Comparison of ENCODE assay signal across 8 cellular contexts in the genomic region with DNA sequence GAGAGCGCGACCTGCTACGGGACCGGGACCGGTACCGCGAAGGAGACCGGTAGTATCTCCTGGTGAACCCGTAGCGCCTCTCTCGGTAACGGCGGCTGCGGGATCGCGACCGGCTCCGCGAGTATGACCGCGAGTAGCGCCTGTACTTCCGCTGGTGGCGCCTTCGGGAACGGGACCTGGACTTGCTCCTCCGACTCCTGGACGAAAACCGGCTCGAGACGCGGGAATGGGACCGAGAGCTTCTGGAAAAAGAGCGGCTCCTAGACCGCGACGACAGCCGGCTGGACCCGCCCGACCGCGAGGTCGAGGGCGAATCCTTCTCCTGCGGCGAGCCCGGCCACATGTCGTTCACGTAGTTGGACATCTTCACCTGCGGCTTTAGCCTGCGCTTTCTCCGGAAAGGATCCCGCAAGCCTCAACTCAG. TPM values are rescaled to one million over a fixed set of nuclear protein-coding genes. Genes with fewer than 3 reads are reported as not detected.
A peak's percentile ranks its signal among the peaks of the same experiment; 100 is the strongest.
DNase-seq lines count a peak whose midpoint lies in the region; ATAC-seq and TF ChIP-seq lines count a peak whose summit lies in the region.

No MANE protein-coding gene starts in this region.

- no peak for TF ChIP-seq POLR2A in esophagus squamous epithelium (IDR thresholded peaks at IDR 0.05)
- no peak for TF ChIP-seq POLR2A in ovary (IDR thresholded peaks at IDR 0.05)

- peak overlapping the region; percentile 95 for H3K4me3 Mint-ChIP-seq in activated CD4-positive, alpha-beta memory T cell treated with anti-CD3 and anti-CD28 coated beads for 36 hours

- WGBS in esophagus squamous epithelium, 2 donors, result 0% methylated on average over 20 of the region's 53 CpGs; no CpG with 5 or more reads in 1 of the 2 donors
- 0 to 1% (median 0%) methylated on average over 47 to 53 of the region's 53 CpGs for WGBS in ovary, 3 donors

- no peaks in the 10 kb centered on the region for H3K9me3 Mint-ChIP-seq in activated CD4-positive, alpha-beta memory T cell treated with anti-CD3 and anti-CD28 coated beads for 36 hours

- H3K4me1 Mint-ChIP-seq in activated CD4-positive, alpha-beta memory T cell treated with anti-CD3 and anti-CD28 coated beads for 36 hours (ENCODE audit: low read depth), result peaks cover 44% of the 10 kb centered on the region

- H3K4me3 ChIP-seq in esophagus squamous epithelium (peak overlapping the region; percentile 77 to 91 (median 87)), ovary (peak overlapping the region; percentile 90)

- H3K27ac Mint-ChIP-seq in activated CD4-positive, alpha-beta memory T cell treated with anti-CD3 and anti-CD28 coated beads for 36 hours, result peak overlapping the region; percentile 99

- ATAC-seq in HG03095 (IDR thresholded peaks at IDR 0.05; ENCODE audit: unreplicated experiment), result peak; percentile 5

- H3K4me1 ChIP-seq in esophagus squamous epithelium (peaks cover 13 to 54% (median 20%) of the 10 kb centered on the region in 3 donors), ovary (ENCODE audit: insufficient read depth) (peaks cover 2% of the 10 kb centered on the region)

- H3K36me3 Mint-ChIP-seq in activated CD4-positive, alpha-beta memory T cell treated with anti-CD3 and anti-CD28 coated beads for 36 hours, result peaks cover 52% of the 10 kb centered on the region

- POLR2A ChIA-PET in activated CD4-positive, alpha-beta memory T cell treated with anti-CD3 and anti-CD28 coated beads for 36 hours (lab: Charles Lee), result interaction anchor here (1.0 to 1.9 kb wide), 3 partner anchors 10 to 184 kb away, joined by 5 to 29 read pairs (median 8); a partner anchor contains a TSS

- DNase-seq in NCI-H1105 treated with DMSO at 0.1 percent for 48 hours (lab: John Stamatoyannopoulos, UW) (peak; percentile 38), NCI-H1105 (lab: John Stamatoyannopoulos, UW) (no peak), esophagus squamous epithelium (lab: John Stamatoyannopoulos, UW) (no peak), ovary (peak in 3 of 5 donors; percentile 38 to 68 (median 55)), GDM1 (lab: John Stamatoyannopoulos, UW) (no peak), Kasumi-1 (lab: John Stamatoyannopoulos, UW) (no peak)
- DNase-seq in activated CD4-positive, alpha-beta memory T cell treated with anti-CD3 and anti-CD28 coated beads for 36 hours, result peak; percentile 47

- H3K27me3 ChIP-seq in esophagus squamous epithelium (no peaks in the 10 kb centered on the region), ovary (no peaks in the 10 kb centered on the region)

- intact Hi-C loops in activated CD4-positive, alpha-beta memory T cell treated with anti-CD3 and anti-CD28 coated beads for 36 hours (cut with micrococcal nuclease), result loop anchor here (1.0 to 2.0 kb wide), 3 partner anchors 13 to 184 kb away; a partner anchor contains a TSS
- intact Hi-C loops in esophagus squamous epithelium (cut with DNase I), result no loop called here
- intact Hi-C loops in ovary (cut with DNase I), result loop anchor here in 1 of 4 donors (10.0 kb wide), 1 partner anchor 298 kb away; a partner anchor contains a TSS

- CTCF ChIA-PET in activated CD4-positive, alpha-beta memory T cell treated with anti-CD3 and anti-CD28 coated beads for 36 hours (lab: Charles Lee), result interaction anchor here (1.4 kb wide), 1 partner anchor 14 kb away, joined by 7 read pairs; a partner anchor contains a TSS

- peaks cover 3% of the 10 kb centered on the region for H3K27me3 Mint-ChIP-seq in activated CD4-positive, alpha-beta memory T cell treated with anti-CD3 and anti-CD28 coated beads for 36 hours

- H3K36me3 ChIP-seq in esophagus squamous epithelium (peaks cover 15 to 39% (median 22%) of the 10 kb centered on the region in 3 donors), ovary (no peaks in the 10 kb centered on the region)

- no peak for TF ChIP-seq EP300 in ovary (IDR thresholded peaks at IDR 0.05)

- H3K27ac ChIP-seq in esophagus squamous epithelium (peak overlapping the region; percentile 98 to 100 (median 99)), ovary (peak overlapping the region; percentile 89 to 98)

- no peak for TF ChIP-seq CTCF in esophagus squamous epithelium (IDR thresholded peaks at IDR 0.05)
- TF ChIP-seq CTCF in ovary (IDR thresholded peaks at IDR 0.05), result no peak

- H3K9me3 ChIP-seq in esophagus squamous epithelium (no peaks in the 10 kb centered on the region), ovary (no peaks in the 10 kb centered on the region)

RNA-seq across cellular contexts. Expression of a gene that starts 0.6 kb away (rescaled TPM):
- total RNA-seq in activated CD4-positive, alpha-beta memory T cell treated with anti-CD3 and anti-CD28 coated beads for 36 hours, result 100 to 1,000 TPM; 123 to 143 TPM
- total RNA-seq in esophagus squamous epithelium (10 to 100 TPM; 31.4 to 99.8 (median 51.0) TPM), ovary (100 to 1,000 TPM in 2 of 7 donors, 10 to 100 TPM in 5; 52.1 to 138 (median 82.1) TPM)
- 100 to 1,000 TPM in 1 of 2 donors, 10 to 100 TPM in 1; 70.0 to 131 TPM for polyA plus RNA-seq in ovary

RNA-seq across cellular contexts. Expression of a gene that starts 14.3 kb away (rescaled TPM):
- 10 to 100 TPM; 45.1 to 45.6 TPM for total RNA-seq in activated CD4-positive, alpha-beta memory T cell treated with anti-CD3 and anti-CD28 coated beads for 36 hours
- 10 to 100 TPM; 14.5 to 53.2 (median 37.1) TPM for total RNA-seq in esophagus squamous epithelium
- 100 to 1,000 TPM in 1 of 7 donors, 10 to 100 TPM in 6; 38.2 to 106 (median 64.5) TPM for total RNA-seq in ovary
- 100 to 1,000 TPM; 122 to 141 TPM for polyA plus RNA-seq in ovary

RNA-seq across cellular contexts. Expression of a gene that starts 25.7 kb away (rescaled TPM):
- not detected for total RNA-seq in activated CD4-positive, alpha-beta memory T cell treated with anti-CD3 and anti-CD28 coated beads for 36 hours
- not detected for total RNA-seq in esophagus squamous epithelium
- total RNA-seq in ovary, result not detected
- not detected for polyA plus RNA-seq in ovary

Comparison
In these comparisons a context has a peak if more than half of its experiments do, and no peak if none do; other contexts are left out.
1. DNase-seq: peak in NCI-H1105 treated with DMSO at 0.1 percent for 48 hours (single experiment), activated CD4-positive, alpha-beta memory T cell treated with anti-CD3 and anti-CD28 coated beads for 36 hours (single experiment) and ovary (3 of 5); none in NCI-H1105 (single experiment), esophagus squamous epithelium (single experiment), GDM1 (single experiment) and Kasumi-1 (0 of 2).